In the genomic region with DNA sequence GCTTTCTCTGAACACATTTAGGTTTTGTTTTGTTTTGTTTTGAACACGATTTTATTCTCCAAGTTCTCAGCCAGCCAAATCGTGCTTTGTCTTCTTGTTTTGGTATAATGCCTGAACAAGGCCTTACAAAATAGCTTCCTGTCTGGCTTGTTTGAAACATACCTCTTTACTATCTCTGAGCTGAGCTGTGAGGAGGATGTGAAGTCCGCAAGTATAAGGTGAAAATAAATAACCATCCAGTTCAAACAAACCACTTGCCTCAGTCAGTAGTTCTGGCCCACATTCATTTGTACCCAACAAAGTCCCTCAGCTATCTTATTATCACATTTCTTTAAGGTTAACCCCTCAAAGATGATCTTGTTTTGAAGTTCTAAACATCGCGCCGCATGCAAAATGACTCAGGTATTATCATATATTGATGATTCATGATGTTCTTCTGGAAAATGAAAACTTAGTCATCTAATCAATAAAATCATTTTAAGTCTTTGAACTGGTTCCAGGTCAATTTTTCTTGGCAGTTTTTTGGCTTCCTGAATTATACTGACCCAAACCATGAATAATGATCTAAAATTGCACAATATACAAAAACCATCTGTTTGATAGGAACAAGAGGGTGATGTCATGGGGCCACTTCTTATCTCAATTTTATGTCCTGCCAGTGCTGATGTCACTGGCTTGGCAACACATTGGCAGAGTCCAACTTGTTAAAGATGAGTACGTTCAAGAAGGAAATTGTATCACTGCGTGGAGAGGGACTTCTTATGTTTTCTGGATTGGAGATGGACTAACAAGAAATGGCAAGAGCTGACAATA, we compare ENCODE assay signal across 1 cellular context.
TF ChIP-seq lines count a peak whose summit lies in the region.

No MANE protein-coding gene starts in this region.

TF ChIP-seq in HCT116, 20 proteins besides CTCF, POLR2A, EP300 and RAD21 (continued from another document):
- TF ChIP-seq ZBTB33 (IDR thresholded peaks at IDR 0.05; ENCODE audit: extremely low read depth, insufficient replicate concordance, low read length) (no peak), EGR1 (IDR thresholded peaks at IDR 0.05; ENCODE audit: low read depth) (peak; percentile 35; the same call in 1 of the 2 replicates), SIN3A (IDR thresholded peaks at IDR 0.05; ENCODE audit: low read depth) (peak; percentile 58; the same call in 1 of the 2 replicates), EZH2phosphoT487 (IDR thresholded peaks at IDR 0.05; ENCODE audit: borderline replicate concordance) (no peak), CBX3 (IDR thresholded peaks at IDR 0.05; ENCODE audit: low read depth) (peak; percentile 62; the same call in 1 of the 2 replicates), POLR2AphosphoS5 (IDR thresholded peaks at IDR 0.05; ENCODE audit: low read depth, low read length) (peak; percentile 44; the same call in 1 of the 2 replicates), CEBPB (IDR thresholded peaks at IDR 0.05; ENCODE audit: low read depth) (peak; percentile 95), SRF (IDR thresholded peaks at IDR 0.05; ENCODE audit: low read depth) (peak; percentile 62; the same call in 1 of the 2 replicates), JUND (IDR thresholded peaks at IDR 0.05) (peak; percentile 96), TCF7L2 (IDR thresholded peaks at IDR 0.05; ENCODE audit: borderline replicate concordance, extremely low read depth, insufficient read depth, insufficient read length) (peak; percentile 77), SP1 (IDR thresholded peaks at IDR 0.05; ENCODE audit: low read depth) (peak; percentile 91), REST (IDR thresholded peaks at IDR 0.05; ENCODE audit: low read depth) (no peak)
- TF ChIP-seq, protein P1, sequence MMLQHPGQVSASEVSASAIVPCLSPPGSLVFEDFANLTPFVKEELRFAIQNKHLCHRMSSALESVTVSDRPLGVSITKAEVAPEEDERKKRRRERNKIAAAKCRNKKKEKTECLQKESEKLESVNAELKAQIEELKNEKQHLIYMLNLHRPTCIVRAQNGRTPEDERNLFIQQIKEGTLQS (IDR thresholded peaks at IDR 0.05) = 0 out of 2 replicates have a peak, but pooled peaks have one; percentile 11
- TF ChIP-seq, protein P2, sequence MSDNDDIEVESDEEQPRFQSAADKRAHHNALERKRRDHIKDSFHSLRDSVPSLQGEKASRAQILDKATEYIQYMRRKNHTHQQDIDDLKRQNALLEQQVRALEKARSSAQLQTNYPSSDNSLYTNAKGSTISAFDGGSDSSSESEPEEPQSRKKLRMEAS (IDR thresholded peaks at IDR 0.05) = peak; percentile 59
